8 cellular contexts compared by ENCODE assay signal in genomic region chr5:34522599-34523381, GRCh38.
DNase-seq lines count a peak whose midpoint lies in the region; ATAC-seq and TF ChIP-seq lines count a peak whose summit lies in the region.

No MANE protein-coding gene starts in this region.

- H3K18ac ChIP-seq in neuronal stem cell (ENCODE audit: low read length) = no peak overlapping the region

- H3K36me3 ChIP-seq in HUES6 (ENCODE audit: control insufficient read depth, insufficient read depth, low read length) (no peaks in the 10 kb centered on the region), OCI-LY1 (ENCODE audit: insufficient read depth, low read length) (no peaks in the 10 kb centered on the region), neuronal stem cell (replicated peaks in 1 of 2; ENCODE audit: control insufficient read depth in 2 of 2, insufficient read depth in 2 of 2, low read length in 2 of 2) (no peaks in the 10 kb centered on the region)

- no peaks in the 10 kb centered on the region for H3K36me3 Mint-ChIP-seq in activated T-cell treated with anti-CD3 and anti-CD28 coated beads, Interleukin-2, amount 50 U/mL, for 24 hours (ENCODE audit: low read depth)

- H3K9me2 ChIP-seq in OCI-LY1 (ENCODE audit: low read depth, low read length) = no peaks in the 10 kb centered on the region

- no peak overlapping the region for H2BK12ac ChIP-seq in neuronal stem cell (ENCODE audit: low read length)

- H2BK5ac ChIP-seq in neuronal stem cell (ENCODE audit: low read length) = no peak overlapping the region

- H3K9me3 ChIP-seq in HUES6 (ENCODE audit: control insufficient read depth, insufficient read depth, low read depth, low read length) = no peaks in the 10 kb centered on the region
- H3K9me3 ChIP-seq in OCI-LY1 (ENCODE audit: low read length) = no peaks in the 10 kb centered on the region
- no peaks in the 10 kb centered on the region for H3K9me3 ChIP-seq in neuronal stem cell (replicated peaks in 1 of 2; ENCODE audit: control insufficient read depth in 2 of 2, insufficient read depth in 1 of 2, low read depth in 1 of 2, low read length in 2 of 2)

- H3K27ac ChIP-seq in HUES6 (ENCODE audit: low read depth, low read length) (peak overlapping the region; percentile 61), OCI-LY1 (ENCODE audit: low read depth, low read length, poor library complexity, severe bottlenecking) (no peak overlapping the region), neuronal stem cell (replicated peaks; ENCODE audit: low read length) (no peak overlapping the region)

- H3K4me1 Mint-ChIP-seq in activated T-cell treated with anti-CD3 and anti-CD28 coated beads, Interleukin-2, amount 50 U/mL, for 24 hours (ENCODE audit: low read depth) = peaks cover 12% of the 10 kb centered on the region

- no peak overlapping the region for H3K14ac ChIP-seq in neuronal stem cell (ENCODE audit: low read length)

- H3K4me2 ChIP-seq in OCI-LY1 (ENCODE audit: low read length) (no peak overlapping the region), neuronal stem cell (ENCODE audit: insufficient read depth, low read length, poor library complexity, severe bottlenecking) (no peak overlapping the region)

- no peaks in the 10 kb centered on the region for H3K79me2 ChIP-seq in OCI-LY1 (ENCODE audit: insufficient read depth, low read length)

- TF ChIP-seq CTCF in OCI-LY1 (IDR thresholded peaks at IDR 0.05; ENCODE audit: low read length) = peak; percentile 81

- peaks cover 20% of the 10 kb centered on the region for H3K4me1 ChIP-seq in HUES6 (ENCODE audit: control insufficient read depth, insufficient read depth, low read length)
- H3K4me1 ChIP-seq in OCI-LY1 (ENCODE audit: insufficient read depth, low read length, severe bottlenecking) = no peaks in the 10 kb centered on the region
- peaks cover 0 to 5% of the 10 kb centered on the region in 2 donors for H3K4me1 ChIP-seq in neuronal stem cell (ENCODE audit: control insufficient read depth in 2 of 2, insufficient read depth in 1 of 2, low read depth in 1 of 2, low read length in 2 of 2)

- no peaks in the 10 kb centered on the region for H3K27me3 ChIP-seq in HUES6 (ENCODE audit: control insufficient read depth, insufficient read depth, low read length)
- no peaks in the 10 kb centered on the region for H3K27me3 ChIP-seq in OCI-LY1 (ENCODE audit: insufficient read depth, low read length)
- H3K27me3 ChIP-seq in neuronal stem cell (ENCODE audit: control insufficient read depth in 3 of 3, insufficient read depth in 3 of 3, low read depth in 1 of 3, low read length in 3 of 3) = no peaks in the 10 kb centered on the region

- peak; percentile 4 for DNase-seq in DMS79 (lab: John Stamatoyannopoulos, UW)
- DNase-seq in activated T-cell treated with anti-CD3 and anti-CD28 coated beads, Interleukin-2, amount 50 U/mL, for 24 hours = peak; percentile 36
- DNase-seq in fibroblast of peridontal ligament (ENCODE audit: extremely low read depth) = peak; percentile 94
- peak; percentile 63 for DNase-seq in neuronal stem cell (ENCODE audit: low spot score)
- DNase-seq in ureter (ENCODE audit: low spot score) = peak; percentile 79

- H3F3A ChIP-seq in OCI-LY1 (ENCODE audit: insufficient read depth, low read length) = no peaks in the 10 kb centered on the region

- H2BK120ac ChIP-seq in neuronal stem cell (ENCODE audit: low read depth, low read length) = no peak overlapping the region

- H3K4me3 Mint-ChIP-seq in activated T-cell treated with anti-CD3 and anti-CD28 coated beads, Interleukin-2, amount 50 U/mL, for 24 hours = no peak overlapping the region

- no peak overlapping the region for H2AK5ac ChIP-seq in neuronal stem cell (ENCODE audit: low read depth, low read length)

- H3K9ac ChIP-seq in HUES6 (ENCODE audit: low read length) (peak overlapping the region; percentile 27), OCI-LY1 (ENCODE audit: low read length) (no peak overlapping the region), neuronal stem cell (ENCODE audit: low read depth, low read length, poor library complexity) (no peak overlapping the region)

- no peaks in the 10 kb centered on the region for H3K9me3 Mint-ChIP-seq in activated T-cell treated with anti-CD3 and anti-CD28 coated beads, Interleukin-2, amount 50 U/mL, for 24 hours

- H2AFZ ChIP-seq in OCI-LY1 (ENCODE audit: low read length) (no peak overlapping the region), neuronal stem cell (ENCODE audit: low read length) (peak overlapping the region; percentile 64)

- no peak overlapping the region for H4K91ac ChIP-seq in neuronal stem cell (ENCODE audit: low read depth, low read length, poor library complexity)

- no peaks in the 10 kb centered on the region for H3K79me1 ChIP-seq in neuronal stem cell (ENCODE audit: low read depth, low read length)

- H2BK15ac ChIP-seq in neuronal stem cell (ENCODE audit: low read length) = no peak overlapping the region

- no peak overlapping the region for H3K4ac ChIP-seq in neuronal stem cell (ENCODE audit: low read length)

- WGBS in neuronal stem cell (ENCODE audit: extremely low coverage in 2 of 2, insufficient read length in 2 of 2, insufficient replicate concordance in 1 of 2), 2 donors = no CpG with 5 or more reads among the region's 11 CpGs

- ATAC-seq in GM21526 (IDR thresholded peaks at IDR 0.05; ENCODE audit: low FRiP score, unreplicated experiment) = peak; percentile 94

- no peak overlapping the region for H3K27ac Mint-ChIP-seq in activated T-cell treated with anti-CD3 and anti-CD28 coated beads, Interleukin-2, amount 50 U/mL, for 24 hours

- H3K27me3 Mint-ChIP-seq in activated T-cell treated with anti-CD3 and anti-CD28 coated beads, Interleukin-2, amount 50 U/mL, for 24 hours = peaks cover 12% of the 10 kb centered on the region

- H4K20me1 ChIP-seq in OCI-LY1 (ENCODE audit: insufficient read depth, low read length) = no peaks in the 10 kb centered on the region

- H4K8ac ChIP-seq in neuronal stem cell (ENCODE audit: low read depth, low read length) = no peak overlapping the region

- no peak overlapping the region for H3K23ac ChIP-seq in neuronal stem cell (ENCODE audit: low read depth, low read length, poor library complexity)

- H3K4me3 ChIP-seq in HUES6 (ENCODE audit: low read depth, low read length) = no peak overlapping the region
- no peak overlapping the region for H3K4me3 ChIP-seq in OCI-LY1 (ENCODE audit: low read depth, low read length, poor library complexity, severe bottlenecking)
- no peak overlapping the region for H3K4me3 ChIP-seq in neuronal stem cell (ENCODE audit: low read length in 2 of 2)

Comparison
In these comparisons a context has a peak if more than half of its experiments do, and no peak if none do; other contexts are left out.
1. DNase-seq: peak in every context shown above with its lines; median percentile 94 in fibroblast of peridontal ligament; 79 in ureter; 63 in neuronal stem cell; 36 in activated T-cell treated with anti-CD3 and anti-CD28 coated beads, Interleukin-2, amount 50 U/mL, for 24 hours; 4 in DMS79.